ENCODE assay signal across 23 cellular contexts in genomic region chr2:181646415-181646987, GRCh38. TPM values are rescaled to one million over a fixed set of nuclear protein-coding genes. Genes with fewer than 3 reads are reported as not detected.
A peak's percentile ranks its signal among the peaks of the same experiment; 100 is the strongest.
DNase-seq lines count a peak whose midpoint lies in the region; ATAC-seq and TF ChIP-seq lines count a peak whose summit lies in the region.
"Had no signal": no experiment of that assay in that cellular context is flagged by ENCODE, and none has a peak within 500 bp of the region (broad histone marks: within the 10 kb centered on the region; RNA-seq: fewer than 3 reads in every experiment).

No MANE protein-coding gene starts in this region.

- no peaks in the 10 kb centered on the region for H3K36me3 ChIP-seq in mucosa of descending colon (ENCODE audit: low read depth)
- H3K36me3 ChIP-seq: BLaER1 treated with 17β-estradiol and CSF1 and Interleukin-3, amounts not matched to agents 10 nM and 100 nM had no signal

- ATAC-seq in GM18498 (IDR thresholded peaks at IDR 0.05; ENCODE audit: unreplicated experiment) (peak; percentile 50), GM19025 (IDR thresholded peaks at IDR 0.05; ENCODE audit: low read depth, unreplicated experiment) (peak; percentile 66), GM21619 (IDR thresholded peaks at IDR 0.05; ENCODE audit: unreplicated experiment) (peak; percentile 68), HG03354 (IDR thresholded peaks at IDR 0.05; ENCODE audit: poor library complexity, severe bottlenecking, unreplicated experiment) (peak; percentile 57), HG03196 (IDR thresholded peaks at IDR 0.05; ENCODE audit: unreplicated experiment) (no peak), mucosa of descending colon (no peak)
- ATAC-seq: K562, SK-N-SH treated with all-trans-retinoic acid at 6 μM for 48 hours had no signal

- TF ChIP-seq CTCF in mucosa of descending colon (IDR thresholded peaks at IDR 0.05) = no peak

- DNase-seq in epidermal melanocyte (ENCODE audit: insufficient read length, low spot score) (no peak), hepatic stellate cell (ENCODE audit: low spot score) (no peak), mucosa of descending colon (no peak)
- DNase-seq: DMS153, EL, HFFc6, NCI-H1092 treated with DMSO at 0.1 percent for 48 hours, NCI-H1930, NCI-H2171 treated with DMSO at 0.1 percent for 48 hours, SHP77, T-helper 2 cell had no signal

- H3K9me3 ChIP-seq in mucosa of descending colon = no peaks in the 10 kb centered on the region
- H3K9me3 ChIP-seq: BLaER1 treated with 17β-estradiol and CSF1 and Interleukin-3, amounts not matched to agents 10 nM and 100 nM had no signal

- intact Hi-C loops in mucosa of descending colon (cut with DNase I, micrococcal nuclease) = no loop called here

- no peak overlapping the region for H3K4me3 ChIP-seq in mucosa of descending colon
- H3K4me3 ChIP-seq: BLaER1 treated with 17β-estradiol and CSF1 and Interleukin-3, amounts not matched to agents 10 nM and 100 nM; K562 had no signal

- no peaks in the 10 kb centered on the region for H3K4me1 ChIP-seq in mucosa of descending colon (ENCODE audit: low read depth)
- H3K4me1 ChIP-seq: BLaER1 treated with 17β-estradiol and CSF1 and Interleukin-3, amounts not matched to agents 10 nM and 100 nM had no signal

RNA-seq across cellular contexts. Expression of gene CERKL, which starts 10.4 kb away (rescaled TPM):
- under 1 TPM in 1 of 3 donors, not detected in 2; 0.12 TPM for total RNA-seq in mucosa of descending colon
- total RNA-seq: H1, K562, NCI-H460 had no signal

RNA-seq across cellular contexts. Expression of gene NEUROD1, which starts 33.8 kb away (rescaled TPM):
- total RNA-seq in mucosa of descending colon = 1 to 10 TPM in 2 of 3 donors, under 1 TPM in 1; 0.51 to 2.5 (median 1.5) TPM
- total RNA-seq: A172, H1, HFFc6, K562, M059J, NCI-H460 had no signal

Comparison
In these comparisons a context has a peak if more than half of its experiments do, and no peak if none do; other contexts are left out.
1. ATAC-seq: peak in GM18498 (single experiment), GM19025 (single experiment), GM21619 (single experiment) and HG03354 (single experiment); none in HG03196 (single experiment) and mucosa of descending colon (single experiment).